ENCODE assay signal across 12 cellular contexts in genomic region chr4:182018691-182019090, GRCh38.
A peak's percentile ranks its signal among the peaks of the same experiment; 100 is the strongest.
DNase-seq lines count a peak whose midpoint lies in the region; ATAC-seq, FAIRE-seq and TF ChIP-seq lines count a peak whose summit lies in the region.
"Had no signal": no experiment of that assay in that cellular context is flagged by ENCODE, and none has a peak within 500 bp of the region (broad histone marks: within the 10 kb centered on the region; RNA-seq: fewer than 3 reads in every experiment).

No MANE protein-coding gene starts in this region.

- no peak for DNase-seq in GM12892 (ENCODE audit: insufficient read length)
- DNase-seq in A172 (ENCODE audit: low spot score): no peak
- DNase-seq in mesenteric fat pad (ENCODE audit: low spot score): no peak
- no peak for DNase-seq in urothelium cell line (ENCODE audit: low spot score)
- DNase-seq in SK-N-DZ (ENCODE audit: low spot score): no peak
- DNase-seq: activated CD4-positive, alpha-beta T cell treated with anti-CD3 and anti-CD28 coated beads for 1 hour; foreskin fibroblast; NCI-H2171 had no signal

- TF ChIP-seq POLR2A in GM12892 (IDR thresholded peaks at IDR 0.05; ENCODE audit: low read depth, low read length): no peak

- peak; percentile 50 for ATAC-seq in GM19395 (IDR thresholded peaks at IDR 0.05; ENCODE audit: unreplicated experiment)
- peak; percentile 50 for ATAC-seq in HG02798 (IDR thresholded peaks at IDR 0.05; ENCODE audit: poor library complexity, unreplicated experiment)
- ATAC-seq in HG03432 (IDR thresholded peaks at IDR 0.05; ENCODE audit: unreplicated experiment): peak; percentile 50

- peak; percentile 86 for FAIRE-seq in GM12892 (lab: Jason Lieb, UNC)
- no peak for FAIRE-seq in urothelium cell line (lab: Jason Lieb, UNC)
- FAIRE-seq: astrocyte had no signal
